Comparison of ENCODE assay signal across 8 cellular contexts in genomic region chr14:53152627-53152908, GRCh38. TPM values are rescaled to one million over a fixed set of nuclear protein-coding genes. Genes with fewer than 3 reads are reported as not detected.
DNase-seq lines count a peak whose midpoint lies in the region; ATAC-seq and TF ChIP-seq lines count a peak whose summit lies in the region.

No MANE protein-coding gene starts in this region.

- in situ Hi-C loops in GM13977 (cut with MboI; ENCODE audit: low pct_unique_long_range_greater_than_20kb, low sequenced_read_pairs, unreplicated experiment): no loop called here

- H3K27ac Mint-ChIP-seq in CD4-positive, alpha-beta memory T cell: peak overlapping the region; percentile 95 to 99 (median 98)
- H3K27ac Mint-ChIP-seq in brain: peak overlapping the region; percentile 88 to 95 (median 95)

- no peaks in the 10 kb centered on the region for H3K27me3 ChIP-seq in CD4-positive, alpha-beta memory T cell (ENCODE audit: insufficient read depth, low read length)
- H3K27me3 ChIP-seq in HUES48 (ENCODE audit: control insufficient read depth, insufficient read depth, low read length) (peaks cover 11% of the 10 kb centered on the region), subcutaneous abdominal adipose tissue (ENCODE audit: control insufficient read depth in 5 of 5, insufficient read depth in 4 of 5, low read length in 5 of 5) (no peaks in the 10 kb centered on the region)

- peaks cover 40 to 64% (median 51%) of the 10 kb centered on the region in 4 donors for H3K4me1 Mint-ChIP-seq in CD4-positive, alpha-beta memory T cell
- H3K4me1 Mint-ChIP-seq in brain: peaks cover 40% of the 10 kb centered on the region

- H3K27me3 Mint-ChIP-seq in CD4-positive, alpha-beta memory T cell: no peaks in the 10 kb centered on the region
- peaks cover 9% of the 10 kb centered on the region for H3K27me3 Mint-ChIP-seq in brain

- POLR2A ChIA-PET in CD4-positive, alpha-beta memory T cell (lab: Charles Lee; ENCODE audit: partially characterized antibody): interaction anchor here (0.7 to 5.8 kb wide), 32 partner anchors 9 to 1912 kb away, joined by 3 to 156 read pairs (median 4); partner anchors contain the start of genes ERO1A, GNG2, GPR137C and SOCS4

- H3K4me3 Mint-ChIP-seq in CD4-positive, alpha-beta memory T cell: peak overlapping the region; percentile 93 to 100 (median 99)
- peak overlapping the region; percentile 94 to 97 (median 95) for H3K4me3 Mint-ChIP-seq in brain

- H3K4me3 ChIP-seq in CD4-positive, alpha-beta memory T cell (ENCODE audit: low read length in 2 of 2): peak overlapping the region in 1 of 2 donors; percentile 87
- H3K4me3 ChIP-seq in HUES48 (ENCODE audit: low read depth, low read length): peak overlapping the region; percentile 87
- peak overlapping the region; percentile 73 to 95 (median 86) for H3K4me3 ChIP-seq in subcutaneous abdominal adipose tissue (ENCODE audit: low read depth in 1 of 5, low read length in 5 of 5)

- no peaks in the 10 kb centered on the region for H3K36me3 ChIP-seq in CD4-positive, alpha-beta memory T cell (ENCODE audit: insufficient read depth, low read length)
- H3K36me3 ChIP-seq in HUES48 (ENCODE audit: control insufficient read depth, insufficient read depth, low read length) (no peaks in the 10 kb centered on the region), subcutaneous abdominal adipose tissue (ENCODE audit: control insufficient read depth in 5 of 5, insufficient read depth in 5 of 5, low read length in 5 of 5) (no peaks in the 10 kb centered on the region)

- H3K9me3 Mint-ChIP-seq in CD4-positive, alpha-beta memory T cell: peaks cover 0 to 4% (median 0%) of the 10 kb centered on the region in 8 donors
- no peaks in the 10 kb centered on the region for H3K9me3 Mint-ChIP-seq in brain

- peak in 1 of 5 donors; percentile 62 for DNase-seq in CD4-positive, alpha-beta memory T cell
- no peak for DNase-seq in left colon
- no peak for DNase-seq in DMS 273 (lab: John Stamatoyannopoulos, UW; ENCODE audit: unreplicated experiment)
- DNase-seq in GM13977 (ENCODE audit: low spot score): no peak

- TF ChIP-seq CTCF in brain (conservative IDR thresholded peaks at IDR 0.05) (no peak), GM13977 (IDR thresholded peaks at IDR 0.05; ENCODE audit: extremely low read depth, insufficient read depth, missing control alignments) (no peak)

- H3K9ac ChIP-seq in HUES48 (ENCODE audit: low read depth, low read length) (peak overlapping the region; percentile 53; the same call in 1 of the 2 replicates), subcutaneous abdominal adipose tissue (ENCODE audit: low read length in 5 of 5) (peak overlapping the region in 4 of 5 donors; percentile 67 to 91 (median 83))

- intact Hi-C loops in CD4-positive, alpha-beta memory T cell (cut with micrococcal nuclease): loop anchor here (1.0 to 10.0 kb wide), 9 partner anchors 64 to 1912 kb away; partner anchors contain the start of genes ERO1A, FRMD6, GNPNAT1 and GPR137C
- intact Hi-C loops in left colon (cut with DNase I, micrococcal nuclease): no loop called here

- no peaks in the 10 kb centered on the region for H3K9me3 ChIP-seq in CD4-positive, alpha-beta memory T cell (ENCODE audit: control insufficient read depth in 1 of 2, low read length in 2 of 2)
- H3K9me3 ChIP-seq in HUES48 (ENCODE audit: control insufficient read depth, insufficient read depth, low read length) (no peaks in the 10 kb centered on the region), subcutaneous abdominal adipose tissue (ENCODE audit: control insufficient read depth in 5 of 5, low read length in 5 of 5) (no peaks in the 10 kb centered on the region)

- peaks cover 51% of the 10 kb centered on the region for H3K4me1 ChIP-seq in CD4-positive, alpha-beta memory T cell (ENCODE audit: insufficient read depth, low read length)
- H3K4me1 ChIP-seq in HUES48 (ENCODE audit: control insufficient read depth, insufficient read depth, low read length): peaks cover 20% of the 10 kb centered on the region; the same call in 1 of the 2 replicates
- peaks cover 0 to 36% (median 30%) of the 10 kb centered on the region in 5 donors for H3K4me1 ChIP-seq in subcutaneous abdominal adipose tissue (ENCODE audit: control insufficient read depth in 5 of 5, insufficient read depth in 5 of 5, low read length in 5 of 5)

- CTCF ChIA-PET in CD4-positive, alpha-beta memory T cell (lab: Charles Lee; ENCODE audit: partially characterized antibody): interaction anchor here (0.9 to 5.4 kb wide), 8 partner anchors 9 to 98 kb away, joined by 3 to 36 read pairs (median 6); no protein-coding TSS in a partner anchor

- peaks cover 0 to 19% of the 10 kb centered on the region in 2 donors for H3K36me3 Mint-ChIP-seq in CD4-positive, alpha-beta memory T cell
- peaks cover 13% of the 10 kb centered on the region for H3K36me3 Mint-ChIP-seq in brain

- peak overlapping the region; percentile 87 for H3K27ac ChIP-seq in CD4-positive, alpha-beta memory T cell (ENCODE audit: low read depth, low read length)
- peak overlapping the region; percentile 65 for H3K27ac ChIP-seq in HUES48 (ENCODE audit: low read depth, low read length)
- peak overlapping the region; percentile 52 for H3K27ac ChIP-seq in subcutaneous abdominal adipose tissue (ENCODE audit: low read depth, low read length)

- peak; percentile 15 for ATAC-seq in GM21381 (IDR thresholded peaks at IDR 0.05; ENCODE audit: unreplicated experiment)
- peak; percentile 53 for ATAC-seq in left colon

RNA-seq across cellular contexts. Expression of gene DDHD1, which starts 0.6 kb away (rescaled TPM):
- 10 to 100 TPM; 47.0 to 53.5 TPM for total RNA-seq in CD4-positive, alpha-beta memory T cell
- 1 to 10 TPM; 3.5 to 9.6 TPM for polyA plus RNA-seq in CD4-positive, alpha-beta memory T cell
- 3.8 TPM for polyA plus RNA-seq in brain (ENCODE audit: insufficient read depth, low read depth, low replicate concordance)
- 10 to 100 TPM in 1 of 2 donors, 1 to 10 TPM in 1; 9.0 to 10.1 TPM for total RNA-seq in left colon

Comparison
In these comparisons a context has a peak if more than half of its experiments do, and no peak if none do; other contexts are left out.
1. RNA of gene DDHD1, which starts 0.6 kb away (total RNA-seq): 47.0 to 53.5 TPM in CD4-positive, alpha-beta memory T cell; 9.0 to 10.1 TPM in left colon; every median in the first group is over 4 times any median in the second.
2. Peak in every context shown above with its lines, with median percentiles within 50 percentile points of each other: H3K27ac ChIP-seq.